ENCODE assay signal across 8 cellular contexts in genomic region chr4:108650212-108651067, GRCh38. TPM values are rescaled to one million over a fixed set of nuclear protein-coding genes. Genes with fewer than 3 reads are reported as not detected.
DNase-seq lines count a peak whose midpoint lies in the region; ATAC-seq and TF ChIP-seq lines count a peak whose summit lies in the region.

Gene OSTC (plus strand): TSS chr4:108650599. CDS start chr4:108650656, 57 bp downstream.

- H3K4me1 ChIP-seq in prostate gland (replicated peaks) (no peaks in the 10 kb centered on the region), urinary bladder (ENCODE audit: insufficient read depth) (no peaks in the 10 kb centered on the region)

- TF ChIP-seq POLR2A in prostate gland (IDR thresholded peaks at IDR 0.05): peak; percentile 60

- DNase-seq in NCI-H187 treated with DMSO at 0.1 percent for 48 hours (lab: John Stamatoyannopoulos, UW) (peak; percentile 58), anterior cingulate cortex (lab: John Stamatoyannopoulos, UW) (peak; percentile 43 to 95 (median 87)), left ventricle myocardium superior (peak; percentile 97), prostate gland (ENCODE audit: low spot score) (peak; percentile 95)

- ATAC-seq in GM18499 (IDR thresholded peaks at IDR 0.05; ENCODE audit: insufficient read depth, unreplicated experiment) (peak; percentile 91), HG02943 (IDR thresholded peaks at IDR 0.05; ENCODE audit: low read depth, unreplicated experiment) (peak; percentile 91), left ventricle myocardium superior (peak; percentile 98)

- under 1% methylated on average over 46 of the region's 46 CpGs for WGBS in prostate gland
- under 1% methylated on average over 46 of the region's 46 CpGs for WGBS in urinary bladder

- H3K4me3 ChIP-seq in prostate gland (peak within 1 kb of the TSS; percentile 74 to 80), urinary bladder (ENCODE audit: low read depth, low read length) (peak within 1 kb of the TSS; percentile 73)

- peak within 1 kb of the TSS; percentile 81 to 88 for H3K27ac ChIP-seq in prostate gland
- H3K27ac ChIP-seq in urinary bladder (ENCODE audit: low read depth): peak within 1 kb of the TSS; percentile 54

- no peaks in the 10 kb centered on the region for H3K36me3 ChIP-seq in prostate gland
- H3K36me3 ChIP-seq in urinary bladder (ENCODE audit: insufficient read depth): no peaks in the 10 kb centered on the region

- TF ChIP-seq CTCF in prostate gland (IDR thresholded peaks at IDR 0.05): peak in 1 of 4 experiments; percentile 14

- intact Hi-C loops in T-helper 2 cell treated with Interferon-gamma antibody and Interleukin-4, amounts not matched to agents 100 ng/mL and 5 ng/mL, for 36 hours (cut with micrococcal nuclease): loop anchor here (1.0 to 5.0 kb wide), 6 partner anchors 30 to 1542 kb away; partner anchors contain the start of genes HADH, LEF1, PAPSS1 and RPL34
- intact Hi-C loops in left ventricle myocardium superior (cut with micrococcal nuclease): no loop called here
- intact Hi-C loops in prostate gland (cut with DNase I): no loop called here

- no peaks in the 10 kb centered on the region for H3K9me3 ChIP-seq in prostate gland

- H3K27me3 ChIP-seq in prostate gland (replicated peaks; ENCODE audit: insufficient read depth): no peaks in the 10 kb centered on the region

RNA-seq across cellular contexts. Expression of gene OSTC, which starts in this region (rescaled TPM):
- total RNA-seq in T-helper 2 cell treated with Interferon-gamma antibody and Interleukin-4, amounts not matched to agents 100 ng/mL and 5 ng/mL, for 36 hours: 106 and 108 TPM in 2 replicates
- total RNA-seq in left ventricle myocardium superior: 26.7 TPM
- total RNA-seq in prostate gland: 10 to 100 TPM; 48.7 to 85.9 TPM
- total RNA-seq in urinary bladder: 150 TPM
- 98.7 TPM for polyA plus RNA-seq in urinary bladder

Comparison
In these comparisons a context has a peak if more than half of its experiments do, and no peak if none do; other contexts are left out.
1. Peak in every context shown above with its lines: DNase-seq, ATAC-seq, H3K4me3 ChIP-seq and H3K27ac ChIP-seq.